29 cellular contexts compared by ENCODE assay signal in the genomic region with DNA sequence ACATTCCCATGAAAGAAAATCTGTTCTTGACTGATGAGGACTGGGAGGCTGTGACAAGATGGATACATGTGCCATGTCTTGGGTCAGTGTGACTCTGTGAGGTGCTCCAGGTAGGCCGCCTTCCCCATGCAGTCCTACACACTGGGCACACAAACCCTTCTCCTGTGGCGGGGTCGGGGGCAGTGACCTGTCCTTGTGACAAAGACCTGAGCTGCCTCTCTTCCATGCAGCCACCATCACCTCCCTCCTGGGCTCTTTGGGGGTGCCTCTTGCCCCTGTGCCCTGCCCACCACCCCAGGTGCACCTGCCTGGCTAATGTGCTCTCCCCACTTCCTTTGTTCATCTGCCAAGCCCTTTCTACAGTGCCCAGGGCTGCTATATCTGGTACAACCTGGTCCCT. TPM values are rescaled to one million over a fixed set of nuclear protein-coding genes. Genes with fewer than 3 reads are reported as not detected.
"Had no signal": no experiment of that assay in that cellular context is flagged by ENCODE, and none has a peak within 500 bp of the region (broad histone marks: within the 10 kb centered on the region; RNA-seq: fewer than 3 reads in every experiment).

No MANE protein-coding gene starts in this region.

- H3K9me3 ChIP-seq: neutrophil, pancreas, psoas muscle, right lobe of liver, sigmoid colon, stomach, thoracic aorta, thyroid gland, tibial nerve, upper lobe of right lung, uterus had no signal

- H3K27ac ChIP-seq: neural progenitor cell, neutrophil, pancreas, psoas muscle, right lobe of liver, sigmoid colon, stomach, thoracic aorta, thyroid gland, tibial nerve, upper lobe of right lung, uterus had no signal

- ATAC-seq: naive thymus-derived CD4-positive, alpha-beta T cell; natural killer cell; pancreas; psoas muscle; right cardiac atrium; right lobe of liver; stimulated activated effector memory CD8-positive, alpha-beta T cell treated with anti-CD3 and anti-CD28 coated beads, Interleukin-12 subunit alpha, Interleukin-12 subunit beta, amount 100 ng/mL, for 72 hours; stimulated activated naive B cell treated with anti-CD40 and anti-IgM and Interleukin-4, amounts not matched to agents 10 μg/mL and 1 μg/mL and 100 μg/mL, for 72 hours; upper lobe of right lung had no signal

- DNase-seq: naive thymus-derived CD4-positive, alpha-beta T cell; natural killer cell; nucleus accumbens; pancreas; psoas muscle; right cardiac atrium; right lobe of liver; sigmoid colon; small intestine; stimulated activated CD4-positive, alpha-beta T cell treated with anti-CD3 and anti-CD28 coated beads, Interleukin-15, amount 100 ng/mL, for 24 hours; stimulated activated CD4-positive, alpha-beta T cell treated with anti-CD3 and anti-CD28 coated beads, Interleukin-2, amount 100 ng/mL, for 24 hours; stimulated activated CD4-positive, alpha-beta T cell treated with anti-CD3 and anti-CD28 coated beads, Interleukin-2, amount 100 ng/mL, for 48 hours; stimulated activated CD4-positive, alpha-beta T cell treated with anti-CD3 and anti-CD28 coated beads, Interleukin-4, amount 100 ng/mL, for 24 hours; stimulated activated naive B cell treated with anti-CD40 and anti-IgM and Interleukin-4, amounts not matched to agents 10 μg/mL and 1 μg/mL and 100 μg/mL, for 72 hours; stimulated activated naive CD4-positive, alpha-beta T cell treated with Interleukin-2 at 50 U/mL for 16 hours; stomach; thyroid gland; trophoblast cell; upper lobe of right lung; uterus had no signal

- H3K36me3 Mint-ChIP-seq: naive thymus-derived CD4-positive, alpha-beta T cell; natural killer cell; neural progenitor cell; stimulated activated effector memory CD8-positive, alpha-beta T cell treated with anti-CD3 and anti-CD28 coated beads, Interleukin-12 subunit alpha, Interleukin-12 subunit beta, amount 100 ng/mL, for 72 hours; stimulated activated naive B cell treated with anti-CD40 and anti-IgM and Interleukin-4, amounts not matched to agents 10 μg/mL and 1 μg/mL and 100 μg/mL, for 72 hours had no signal

- FAIRE-seq: pancreas, small intestine had no signal

- H3K4me3 Mint-ChIP-seq: naive thymus-derived CD4-positive, alpha-beta T cell; natural killer cell; nephron; neural progenitor cell; stimulated activated effector memory CD8-positive, alpha-beta T cell treated with anti-CD3 and anti-CD28 coated beads, Interleukin-12 subunit alpha, Interleukin-12 subunit beta, amount 100 ng/mL, for 72 hours; stimulated activated naive B cell treated with anti-CD40 and anti-IgM and Interleukin-4, amounts not matched to agents 10 μg/mL and 1 μg/mL and 100 μg/mL, for 72 hours had no signal

- H3K9ac ChIP-seq: neural progenitor cell had no signal

- H3K27me3 ChIP-seq: neural progenitor cell, pancreas, right lobe of liver, sigmoid colon, thyroid gland, tibial nerve, upper lobe of right lung, uterus had no signal

- H3K27ac Mint-ChIP-seq: naive thymus-derived CD4-positive, alpha-beta T cell; natural killer cell; nephron; neural progenitor cell; stimulated activated effector memory CD8-positive, alpha-beta T cell treated with anti-CD3 and anti-CD28 coated beads, Interleukin-12 subunit alpha, Interleukin-12 subunit beta, amount 100 ng/mL, for 72 hours; stimulated activated naive B cell treated with anti-CD40 and anti-IgM and Interleukin-4, amounts not matched to agents 10 μg/mL and 1 μg/mL and 100 μg/mL, for 72 hours had no signal

- H3K9me3 Mint-ChIP-seq: natural killer cell; stimulated activated effector memory CD8-positive, alpha-beta T cell treated with anti-CD3 and anti-CD28 coated beads, Interleukin-12 subunit alpha, Interleukin-12 subunit beta, amount 100 ng/mL, for 72 hours had no signal

- H3K36me3 ChIP-seq: neural progenitor cell, neutrophil, pancreas, right lobe of liver, sigmoid colon, stomach, thoracic aorta, thyroid gland, tibial nerve, upper lobe of right lung, uterus had no signal

- H3K4me2 ChIP-seq: neural progenitor cell had no signal

- H2AFZ ChIP-seq: neural progenitor cell had no signal

- H3K4me3 ChIP-seq: neural progenitor cell, pancreas, psoas muscle, right lobe of liver, sigmoid colon, stomach, thoracic aorta, thyroid gland, tibial nerve, upper lobe of right lung, uterus had no signal

- H3K4me1 Mint-ChIP-seq: naive thymus-derived CD4-positive, alpha-beta T cell; nephron; stimulated activated naive B cell treated with anti-CD40 and anti-IgM and Interleukin-4, amounts not matched to agents 10 μg/mL and 1 μg/mL and 100 μg/mL, for 72 hours had no signal

- H3K4me1 ChIP-seq: neural progenitor cell, pancreas, psoas muscle, sigmoid colon, stomach, thyroid gland, tibial nerve, uterus had no signal

RNA-seq across cellular contexts. Expression of gene DMBT1, which starts 35.7 kb away (rescaled TPM):
- total RNA-seq: naive thymus-derived CD4-positive, alpha-beta T cell; natural killer cell; posterior vena cava; skeletal muscle tissue; tibial nerve had no signal
- polyA plus RNA-seq: naive thymus-derived CD4-positive, alpha-beta T cell; neural cell had no signal
